In genomic region chr3:5809811-5810210, GRCh38 we compare ENCODE assay signal across 22 cellular contexts.
DNase-seq lines count a peak whose midpoint lies in the region; ATAC-seq and TF ChIP-seq lines count a peak whose summit lies in the region.
"Had no signal": no experiment of that assay in that cellular context is flagged by ENCODE, and none has a peak within 500 bp of the region (broad histone marks: within the 10 kb centered on the region; RNA-seq: fewer than 3 reads in every experiment).

No MANE protein-coding gene starts in this region.

- H3K36me3 ChIP-seq in SJCRH30 = no peaks in the 10 kb centered on the region
- H3K36me3 ChIP-seq: Peyer's patch had no signal

- peaks cover 3% of the 10 kb centered on the region for H3K9me3 Mint-ChIP-seq in activated naive CD4-positive, alpha-beta T cell treated with anti-CD3 and anti-CD28 coated beads, Interleukin-2, amount 10 ng/mL, durations not matched to agents 7 days and 5 days
- H3K9me3 Mint-ChIP-seq in activated naive CD4-positive, alpha-beta T cell treated with anti-CD3 and anti-CD28 coated beads, Interleukin-2, amount 50 U/mL, for 72 hours = no peaks in the 10 kb centered on the region
- no peaks in the 10 kb centered on the region for H3K9me3 Mint-ChIP-seq in type B pancreatic cell
- no peaks in the 10 kb centered on the region for H3K9me3 Mint-ChIP-seq in activated CD4-positive, alpha-beta T cell treated with anti-CD3 and anti-CD28 coated beads, Interleukin-2, amount 10 ng/mL, durations not matched to agents 7 days and 5 days

- TF ChIP-seq CTCF in type B pancreatic cell (conservative IDR thresholded peaks at IDR 0.05) = no peak

- H3K4me1 Mint-ChIP-seq in activated naive CD4-positive, alpha-beta T cell treated with anti-CD3 and anti-CD28 coated beads, Interleukin-2, amount 10 ng/mL, durations not matched to agents 7 days and 5 days = no peaks in the 10 kb centered on the region
- H3K4me1 Mint-ChIP-seq in type B pancreatic cell (ENCODE audit: unreplicated experiment) = peaks cover 13% of the 10 kb centered on the region
- H3K4me1 Mint-ChIP-seq in activated CD4-positive, alpha-beta T cell treated with anti-CD3 and anti-CD28 coated beads, Interleukin-2, amount 10 ng/mL, durations not matched to agents 7 days and 5 days = no peaks in the 10 kb centered on the region
- H3K4me1 Mint-ChIP-seq: CD4-positive, CD25-positive, alpha-beta regulatory T cell had no signal

- CTCF ChIA-PET in activated naive CD4-positive, alpha-beta T cell treated with anti-CD3 and anti-CD28 coated beads, Interleukin-2, amount 10 ng/mL, durations not matched to agents 7 days and 5 days (lab: Charles Lee) = no interaction called here
- CTCF ChIA-PET in activated CD4-positive, alpha-beta T cell treated with anti-CD3 and anti-CD28 coated beads, Interleukin-2, amount 10 ng/mL, durations not matched to agents 7 days and 5 days (lab: Charles Lee) = interaction anchor here (1.5 kb wide), 1 partner anchor 18 kb away, joined by 3 read pairs; no protein-coding TSS in a partner anchor

- H3K4me1 ChIP-seq in SJCRH30 = peaks cover 38% of the 10 kb centered on the region
- H3K4me1 ChIP-seq: Peyer's patch had no signal

- H3K27ac Mint-ChIP-seq in activated naive CD4-positive, alpha-beta T cell treated with anti-CD3 and anti-CD28 coated beads, Interleukin-2, amount 10 ng/mL, durations not matched to agents 7 days and 5 days = peak overlapping the region; percentile 56
- no peak overlapping the region for H3K27ac Mint-ChIP-seq in activated naive CD4-positive, alpha-beta T cell treated with anti-CD3 and anti-CD28 coated beads, Interleukin-2, amount 50 U/mL, for 72 hours
- H3K27ac Mint-ChIP-seq in type B pancreatic cell = peak overlapping the region; percentile 55
- no peak overlapping the region for H3K27ac Mint-ChIP-seq in activated CD4-positive, alpha-beta T cell treated with anti-CD3 and anti-CD28 coated beads, Interleukin-2, amount 10 ng/mL, durations not matched to agents 7 days and 5 days
- H3K27ac Mint-ChIP-seq: CD4-positive, CD25-positive, alpha-beta regulatory T cell had no signal

- DNase-seq in DMS53 (lab: John Stamatoyannopoulos, UW) (peak; percentile 43), DMS53 treated with DMSO at 0.1 percent for 48 hours (lab: John Stamatoyannopoulos, UW; ENCODE audit: unreplicated experiment) (no peak), SJCRH30 (peak; percentile 79 to 90), type B pancreatic cell (ENCODE audit: extremely low spot score, unreplicated experiment) (no peak), foreskin melanocyte (no peak)
- no peak for DNase-seq in activated naive CD4-positive, alpha-beta T cell treated with anti-CD3 and anti-CD28 coated beads, Interleukin-2, amount 10 ng/mL, durations not matched to agents 7 days and 5 days
- DNase-seq in activated naive CD4-positive, alpha-beta T cell treated with anti-CD3 and anti-CD28 coated beads, Interleukin-2, amount 50 U/mL, for 72 hours (ENCODE audit: low spot score in 2 of 2) = no peak
- no peak for DNase-seq in activated CD4-positive, alpha-beta T cell treated with anti-CD3 and anti-CD28 coated beads, Interleukin-2, amount 10 ng/mL, durations not matched to agents 7 days and 5 days
- DNase-seq: 8988T; CD4-positive, CD25-positive, alpha-beta regulatory T cell; DMS79 treated with DMSO at 0.1 percent for 48 hours; GM23248; H7; NCI-H1048; NCI-H1436; NCI-H1930; NCI-H2227 treated with DMSO at 0.1 percent for 48 hours; NCI-H82; OCI-M1; Peyer's patch; T-helper 2 cell had no signal

- no peaks in the 10 kb centered on the region for H3K9me3 ChIP-seq in SJCRH30 (replicated peaks)
- H3K9me3 ChIP-seq: Peyer's patch had no signal

- POLR2A ChIA-PET in activated CD4-positive, alpha-beta T cell treated with anti-CD3 and anti-CD28 coated beads, Interleukin-2, amount 10 ng/mL, durations not matched to agents 7 days and 5 days (lab: Charles Lee) = no interaction called here

- no peak overlapping the region for H3K4me3 Mint-ChIP-seq in activated naive CD4-positive, alpha-beta T cell treated with anti-CD3 and anti-CD28 coated beads, Interleukin-2, amount 10 ng/mL, durations not matched to agents 7 days and 5 days
- H3K4me3 Mint-ChIP-seq in type B pancreatic cell = peak overlapping the region; percentile 53
- no peak overlapping the region for H3K4me3 Mint-ChIP-seq in activated CD4-positive, alpha-beta T cell treated with anti-CD3 and anti-CD28 coated beads, Interleukin-2, amount 10 ng/mL, durations not matched to agents 7 days and 5 days
- H3K4me3 Mint-ChIP-seq: CD4-positive, CD25-positive, alpha-beta regulatory T cell had no signal

- H3K36me3 Mint-ChIP-seq in activated naive CD4-positive, alpha-beta T cell treated with anti-CD3 and anti-CD28 coated beads, Interleukin-2, amount 10 ng/mL, durations not matched to agents 7 days and 5 days = no peaks in the 10 kb centered on the region
- no peaks in the 10 kb centered on the region for H3K36me3 Mint-ChIP-seq in activated naive CD4-positive, alpha-beta T cell treated with anti-CD3 and anti-CD28 coated beads, Interleukin-2, amount 50 U/mL, for 72 hours
- H3K36me3 Mint-ChIP-seq in type B pancreatic cell = no peaks in the 10 kb centered on the region
- no peaks in the 10 kb centered on the region for H3K36me3 Mint-ChIP-seq in activated CD4-positive, alpha-beta T cell treated with anti-CD3 and anti-CD28 coated beads, Interleukin-2, amount 10 ng/mL, durations not matched to agents 7 days and 5 days (ENCODE audit: low read depth)
- H3K36me3 Mint-ChIP-seq: CD4-positive, CD25-positive, alpha-beta regulatory T cell had no signal

- peak overlapping the region; percentile 95 for H3K27ac ChIP-seq in SJCRH30
- H3K27ac ChIP-seq: GM23248, Peyer's patch had no signal

- no peaks in the 10 kb centered on the region for H3K27me3 ChIP-seq in SJCRH30
- H3K27me3 ChIP-seq: Peyer's patch had no signal

- no peaks in the 10 kb centered on the region for H3K27me3 Mint-ChIP-seq in activated naive CD4-positive, alpha-beta T cell treated with anti-CD3 and anti-CD28 coated beads, Interleukin-2, amount 10 ng/mL, durations not matched to agents 7 days and 5 days
- no peaks in the 10 kb centered on the region for H3K27me3 Mint-ChIP-seq in type B pancreatic cell
- no peaks in the 10 kb centered on the region for H3K27me3 Mint-ChIP-seq in activated CD4-positive, alpha-beta T cell treated with anti-CD3 and anti-CD28 coated beads, Interleukin-2, amount 10 ng/mL, durations not matched to agents 7 days and 5 days
- H3K27me3 Mint-ChIP-seq: CD4-positive, CD25-positive, alpha-beta regulatory T cell had no signal

- ATAC-seq in activated naive CD4-positive, alpha-beta T cell treated with anti-CD3 and anti-CD28 coated beads, Interleukin-2, amount 50 U/mL, for 72 hours = no peak
- ATAC-seq: SK-N-SH treated with all-trans-retinoic acid at 6 μM for 48 hours had no signal

- H3K4me3 ChIP-seq in SJCRH30 = no peak overlapping the region
- H3K4me3 ChIP-seq: GM23248, Peyer's patch had no signal

Comparison
In these comparisons a context has a peak if more than half of its experiments do, and no peak if none do; other contexts are left out.
1. DNase-seq: peak in DMS53 (single experiment) and SJCRH30 (2 of 2); none in DMS53 treated with DMSO at 0.1 percent for 48 hours (single experiment), activated naive CD4-positive, alpha-beta T cell treated with anti-CD3 and anti-CD28 coated beads, Interleukin-2, amount 10 ng/mL, durations not matched to agents 7 days and 5 days (single experiment), activated naive CD4-positive, alpha-beta T cell treated with anti-CD3 and anti-CD28 coated beads, Interleukin-2, amount 50 U/mL, for 72 hours (0 of 2), type B pancreatic cell (single experiment), foreskin melanocyte (single experiment) and activated CD4-positive, alpha-beta T cell treated with anti-CD3 and anti-CD28 coated beads, Interleukin-2, amount 10 ng/mL, durations not matched to agents 7 days and 5 days (single experiment).
2. H3K27ac Mint-ChIP-seq: peak in activated naive CD4-positive, alpha-beta T cell treated with anti-CD3 and anti-CD28 coated beads, Interleukin-2, amount 10 ng/mL, durations not matched to agents 7 days and 5 days (single experiment) and type B pancreatic cell (single experiment); none in activated naive CD4-positive, alpha-beta T cell treated with anti-CD3 and anti-CD28 coated beads, Interleukin-2, amount 50 U/mL, for 72 hours (0 of 2) and activated CD4-positive, alpha-beta T cell treated with anti-CD3 and anti-CD28 coated beads, Interleukin-2, amount 10 ng/mL, durations not matched to agents 7 days and 5 days (single experiment).